ENCODE assay signal across 17 cellular contexts in the genomic region with DNA sequence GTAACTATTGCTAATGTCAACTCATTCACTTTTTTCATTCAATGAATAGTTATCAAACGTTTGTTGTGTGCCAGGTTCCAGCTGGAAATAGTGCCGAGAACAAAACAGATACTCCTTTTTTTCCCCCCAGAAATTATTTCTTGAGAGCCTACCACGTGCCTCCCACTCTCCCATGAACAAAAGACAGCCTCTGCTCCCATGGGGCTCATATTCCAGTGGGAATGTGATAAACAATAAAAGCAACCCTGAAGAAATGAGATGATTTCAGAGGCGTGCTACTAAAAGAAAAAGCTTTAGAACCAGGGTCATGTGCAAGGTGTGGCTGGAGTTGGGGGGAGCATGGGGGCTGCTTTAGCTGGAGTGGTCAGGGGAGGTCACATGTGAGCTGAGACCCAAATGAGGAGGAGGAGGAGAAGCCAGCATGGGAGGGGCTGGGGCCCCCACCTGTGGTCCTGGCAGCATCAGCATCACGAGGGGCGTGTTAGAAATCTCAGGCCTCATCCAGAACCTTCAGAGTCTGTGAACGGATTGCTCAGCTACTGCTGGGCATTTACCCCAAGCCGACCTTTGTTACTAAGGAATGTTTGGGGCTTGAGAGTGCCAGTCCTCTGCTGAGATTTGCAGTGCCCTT.
"Had no signal": no experiment of that assay in that cellular context is flagged by ENCODE, and none has a peak within 500 bp of the region (broad histone marks: within the 10 kb centered on the region; RNA-seq: fewer than 3 reads in every experiment).

No MANE protein-coding gene starts in this region.

- H3K36me3 ChIP-seq: breast epithelium, suprapubic skin had no signal

- H3K9me3 ChIP-seq: breast epithelium, esophagus squamous epithelium, psoas muscle, suprapubic skin had no signal

- DNase-seq: activated CD4-positive, alpha-beta memory T cell treated with anti-CD3 and anti-CD28 coated beads, Interleukin-2, amount 10 ng/mL, durations not matched to agents 7 days and 5 days; activated gamma-delta T cell treated with Interleukin-2 at 50 U/mL for 16 hours; activated naive CD8-positive, alpha-beta T cell treated with anti-CD3 and anti-CD28 coated beads, Interleukin-2, amount 10 ng/mL, durations not matched to agents 7 days and 5 days; activated T-cell treated with anti-CD3 and anti-CD28 coated beads, Interleukin-2, amount 50 U/mL, for 72 hours; esophagus squamous epithelium; foreskin fibroblast; left cardiac atrium; natural killer cell; occipital lobe; psoas muscle; stimulated activated CD4-positive, alpha-beta T cell treated with anti-CD3 and anti-CD28 coated beads, Interleukin-4, amount 100 ng/mL, for 1 hour; stimulated activated CD8-positive, alpha-beta memory T cell treated with anti-CD3 and anti-CD28 coated beads, Interleukin-4, amount 100 ng/mL, for 48 hours; stimulated activated naive CD8-positive, alpha-beta T cell treated with anti-CD3 and anti-CD28 coated beads, Interleukin-15, Interleukin-2, amounts not matched to agents 100 U/mL and 50 U/mL, for 24 hours; T1000 had no signal

- H3K4me3 ChIP-seq: breast epithelium, esophagus squamous epithelium, psoas muscle, suprapubic skin had no signal

- H3K4me1 ChIP-seq: breast epithelium, psoas muscle had no signal

- ATAC-seq: activated T-cell treated with anti-CD3 and anti-CD28 coated beads, Interleukin-2, amount 50 U/mL, for 72 hours; left cardiac atrium; natural killer cell; psoas muscle; stimulated activated naive CD8-positive, alpha-beta T cell treated with anti-CD3 and anti-CD28 coated beads, Interleukin-15, Interleukin-2, amounts not matched to agents 100 U/mL and 50 U/mL, for 24 hours had no signal

- H3K27me3 ChIP-seq: breast epithelium, esophagus squamous epithelium had no signal

- H3K27ac ChIP-seq: breast epithelium, esophagus squamous epithelium, psoas muscle, suprapubic skin, VCaP had no signal
